15 cellular contexts compared by ENCODE assay signal in genomic region chr14:49988080-49988990, GRCh38.
DNase-seq lines count a peak whose midpoint lies in the region; ATAC-seq and TF ChIP-seq lines count a peak whose summit lies in the region.
"Had no signal": no experiment of that assay in that cellular context is flagged by ENCODE, and none has a peak within 500 bp of the region (broad histone marks: within the 10 kb centered on the region; RNA-seq: fewer than 3 reads in every experiment).

No MANE protein-coding gene starts in this region.

- BruUV-seq in PC-3 (replicated peaks; lab: Mats Ljungman, UMichigan), result no TSS peak

- peak overlapping the region; percentile 65 for H3K14ac ChIP-seq in trophoblast cell (ENCODE audit: low read length)

- H3K9me2 ChIP-seq in PC-3 (replicated peaks; ENCODE audit: low read length), result no peaks in the 10 kb centered on the region

- POLR2A ChIA-PET in PC-3 (lab: Charles Lee; ENCODE audit: unreplicated experiment), result no interaction called here

- H3K4me1 ChIP-seq in ACC112 (ENCODE audit: control insufficient read depth, insufficient read depth, low read length, unreplicated experiment), result peaks cover 60% of the 10 kb centered on the region
- peaks cover 24% of the 10 kb centered on the region for H3K4me1 ChIP-seq in PC-3 (ENCODE audit: insufficient read depth, low read length)
- no peaks in the 10 kb centered on the region for H3K4me1 ChIP-seq in colonic mucosa
- H3K4me1 ChIP-seq in trophoblast cell (ENCODE audit: control insufficient read depth in 1 of 2, insufficient read depth in 2 of 2, low read length in 2 of 2), result peaks cover 9 to 15% of the 10 kb centered on the region in 2 experiments

- H3K27me3 ChIP-seq in ACC112 (ENCODE audit: insufficient read depth, low read length), result no peaks in the 10 kb centered on the region
- no peaks in the 10 kb centered on the region for H3K27me3 ChIP-seq in PC-3 (ENCODE audit: low read length)
- no peaks in the 10 kb centered on the region for H3K27me3 ChIP-seq in colonic mucosa
- H3K27me3 ChIP-seq in trophoblast cell (ENCODE audit: insufficient read depth, low read length), result no peaks in the 10 kb centered on the region

- no peak overlapping the region for H2AFZ ChIP-seq in ACC112 (ENCODE audit: low read length, unreplicated experiment)
- H2AFZ ChIP-seq in PC-3 (ENCODE audit: low read length), result no peak overlapping the region
- H2AFZ ChIP-seq in trophoblast cell (ENCODE audit: insufficient read depth, low read length, poor library complexity), result no peak overlapping the region

- H3K4me2 ChIP-seq in PC-3 (ENCODE audit: low read length) (no peak overlapping the region), trophoblast cell (ENCODE audit: low read length) (no peak overlapping the region)

- DNase-seq in PC-3, result no peak
- DNase-seq in colonic mucosa, result no peak
- no peak for DNase-seq in trophoblast cell
- no peak for DNase-seq in HT-29 (ENCODE audit: low spot score)
- DNase-seq in superior temporal gyrus (ENCODE audit: extremely low spot score), result no peak
- DNase-seq in NCI-H2171 treated with DMSO at 0.1 percent for 48 hours (lab: John Stamatoyannopoulos, UW), result no peak
- DNase-seq: activated CD8-positive, alpha-beta memory T cell treated with anti-CD3 and anti-CD28 coated beads, Interleukin-2, amount 10 ng/mL, durations not matched to agents 7 days and 5 days; activated naive CD4-positive, alpha-beta T cell treated with anti-CD3 and anti-CD28 coated beads, Interleukin-2, amount 50 U/mL, for 16 hours; AML-193; immature natural killer cell; mesendoderm; NCI-H187; occipital lobe had no signal

- H3K9ac ChIP-seq in PC-3 (ENCODE audit: low read length) (no peak overlapping the region), colonic mucosa (ENCODE audit: low read depth in 2 of 2, low read length in 2 of 2) (peak overlapping the region in 1 of 2 donors; percentile 59), trophoblast cell (ENCODE audit: low read length) (no peak overlapping the region)

- no peaks in the 10 kb centered on the region for H3K36me3 ChIP-seq in ACC112 (ENCODE audit: insufficient read depth, low read length)
- H3K36me3 ChIP-seq in PC-3 (ENCODE audit: low read depth, low read length), result no peaks in the 10 kb centered on the region
- H3K36me3 ChIP-seq in colonic mucosa, result no peaks in the 10 kb centered on the region
- no peaks in the 10 kb centered on the region for H3K36me3 ChIP-seq in trophoblast cell (ENCODE audit: control insufficient read depth in 1 of 2, insufficient read depth in 2 of 2, low read length in 2 of 2)

- intact Hi-C loops in PC-3 (cut with micrococcal nuclease) (no loop called here), colonic mucosa (cut with DNase I) (no loop called here)

- H4K91ac ChIP-seq in trophoblast cell (ENCODE audit: low read depth, low read length), result peak overlapping the region; percentile 69

- no peak overlapping the region for H3K23ac ChIP-seq in trophoblast cell (ENCODE audit: low read length)

- TF ChIP-seq CTCF in PC-3 (conservative IDR thresholded peaks at IDR 0.05; ENCODE audit: low read depth, low read length) (no peak), colonic mucosa (IDR thresholded peaks at IDR 0.05) (no peak)

- peak overlapping the region; percentile 59 for H2BK5ac ChIP-seq in trophoblast cell (ENCODE audit: low read depth, low read length, poor library complexity)

- H3K27ac ChIP-seq in ACC112 (ENCODE audit: low read depth, low read length) (peak overlapping the region; percentile 95), PC-3 (ENCODE audit: low read length) (peak overlapping the region; percentile 32; the same call in 1 of the 2 replicates), colonic mucosa (peak overlapping the region; percentile 42), trophoblast cell (ENCODE audit: low read depth, low read length) (no peak overlapping the region)

- peaks cover 16% of the 10 kb centered on the region for H3K79me1 ChIP-seq in trophoblast cell (ENCODE audit: low read length)

- no peaks in the 10 kb centered on the region for H3F3A ChIP-seq in PC-3 (ENCODE audit: low read length, unreplicated experiment)

- H3K9me3 ChIP-seq in PC-3 (ENCODE audit: low read length), result no peaks in the 10 kb centered on the region
- H3K9me3 ChIP-seq in colonic mucosa, result no peaks in the 10 kb centered on the region
- H3K9me3 ChIP-seq in trophoblast cell (ENCODE audit: insufficient read depth, low read depth, low read length), result no peaks in the 10 kb centered on the region

- peak overlapping the region; percentile 49 for H2BK120ac ChIP-seq in trophoblast cell (ENCODE audit: insufficient read depth, low read length, poor library complexity)

- peak overlapping the region; percentile 94 for H2BK12ac ChIP-seq in trophoblast cell (ENCODE audit: low read length)

- H3K79me2 ChIP-seq in ACC112 (ENCODE audit: control insufficient read depth, insufficient read depth, low read length, unreplicated experiment) (no peaks in the 10 kb centered on the region), PC-3 (ENCODE audit: low read length) (no peaks in the 10 kb centered on the region), trophoblast cell (ENCODE audit: control insufficient read depth, insufficient read depth, low read length, poor library complexity) (no peaks in the 10 kb centered on the region)

- CTCF ChIA-PET in PC-3 (lab: Charles Lee), result interaction anchor here (0.7 kb wide), 1 partner anchor 50 kb away, joined by 5 read pairs; no protein-coding TSS in a partner anchor

- H3K4me3 ChIP-seq in ACC112 (ENCODE audit: low read depth, low read length) (no peak overlapping the region), PC-3 (ENCODE audit: low read length) (no peak overlapping the region), colonic mucosa (no peak overlapping the region), trophoblast cell (ENCODE audit: low read depth, low read length) (no peak overlapping the region)

- H4K12ac ChIP-seq in trophoblast cell (ENCODE audit: low read depth, low read length), result no peak overlapping the region

- peak overlapping the region; percentile 50 for H2AK5ac ChIP-seq in trophoblast cell (ENCODE audit: low read length)

- ATAC-seq in PC-3 (no peak), GM21737 (IDR thresholded peaks at IDR 0.05; ENCODE audit: unreplicated experiment) (no peak)
- ATAC-seq: activated CD8-positive, alpha-beta memory T cell treated with anti-CD3 and anti-CD28 coated beads, Interleukin-2, amount 10 ng/mL, durations not matched to agents 7 days and 5 days had no signal

- H4K20me1 ChIP-seq in PC-3 (ENCODE audit: low read length), result no peaks in the 10 kb centered on the region

- WGBS in trophoblast cell (ENCODE audit: extremely low coverage, insufficient coverage, insufficient read length), result no CpG with 5 or more reads among the region's 9 CpGs

- no peak overlapping the region for H3K18ac ChIP-seq in trophoblast cell (ENCODE audit: low read length)

- H3K4ac ChIP-seq in trophoblast cell (ENCODE audit: low read depth, low read length), result peak overlapping the region; percentile 13

- H4K8ac ChIP-seq in trophoblast cell (ENCODE audit: low read depth, low read length), result peak overlapping the region; percentile 35
